ENCODE assay signal across 8 cellular contexts in the genomic region with DNA sequence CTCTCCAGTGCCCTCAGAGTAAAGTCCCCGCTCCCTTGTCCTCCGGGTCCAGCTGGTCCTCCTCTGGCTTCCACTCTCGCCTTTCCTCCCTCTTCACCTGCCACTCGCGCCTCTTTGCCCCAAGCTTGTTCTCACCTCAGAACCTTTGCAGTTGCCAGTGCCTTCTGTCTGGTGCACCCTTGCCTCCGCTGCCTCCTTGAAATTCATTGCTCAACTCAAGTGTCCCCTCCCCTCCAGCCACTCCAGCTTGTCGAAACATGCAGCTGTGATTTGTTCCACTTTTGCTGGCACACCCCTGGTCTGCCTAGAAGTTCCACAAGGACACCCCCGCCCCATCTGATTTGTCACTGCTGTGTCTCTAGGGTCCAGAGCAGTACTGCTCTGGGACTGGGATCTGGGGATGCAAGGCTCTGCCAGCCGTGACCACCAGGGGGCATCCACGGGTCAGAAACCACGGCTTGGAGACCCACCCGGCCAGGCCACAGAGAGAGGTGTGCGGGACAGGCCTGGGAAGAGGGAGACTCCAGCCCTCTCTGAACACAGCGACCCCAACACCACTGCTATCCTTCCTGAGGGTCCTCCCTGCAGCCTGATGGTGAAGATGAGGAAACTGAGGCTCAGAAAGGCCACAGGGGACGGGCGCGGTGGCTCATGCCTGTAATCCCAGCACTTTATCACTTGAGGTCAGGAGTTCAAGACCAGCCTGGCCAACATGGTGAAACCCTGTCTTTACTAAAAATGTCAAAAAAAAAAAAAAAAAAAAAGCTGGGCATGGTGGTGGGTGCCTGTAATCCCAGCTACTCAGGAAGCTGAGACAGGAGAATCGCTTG. TPM values are rescaled to one million over a fixed set of nuclear protein-coding genes. Genes with fewer than 3 reads are reported as not detected.
A peak's percentile ranks its signal among the peaks of the same experiment; 100 is the strongest.
DNase-seq lines count a peak whose midpoint lies in the region; ATAC-seq, FAIRE-seq and TF ChIP-seq lines count a peak whose summit lies in the region.

No MANE protein-coding gene starts in this region.

- H3K4me1 ChIP-seq in H9 (ENCODE audit: insufficient read depth, low read length) (no peaks in the 10 kb centered on the region), HepG2 (ENCODE audit: insufficient read depth, low read length) (no peaks in the 10 kb centered on the region)

- H3K9ac ChIP-seq in H9 (ENCODE audit: extremely low read depth, insufficient read length, low read length) (no peak overlapping the region), HepG2 (ENCODE audit: insufficient read depth, low read depth, low read length) (no peak overlapping the region)

- H3K79me2 ChIP-seq in H9 (ENCODE audit: insufficient read depth, low read length) (no peaks in the 10 kb centered on the region), HepG2 (ENCODE audit: insufficient read depth, low read length) (no peaks in the 10 kb centered on the region)

- H3K27me3 ChIP-seq in H9 (ENCODE audit: insufficient read depth, low read length) (no peaks in the 10 kb centered on the region), HepG2 (ENCODE audit: control insufficient read depth in 1 of 2, insufficient read depth in 2 of 2, low read length in 2 of 2) (no peaks in the 10 kb centered on the region)

- no peaks in the 10 kb centered on the region for H3K36me3 Mint-ChIP-seq in H9 (ENCODE audit: insufficient read depth in 1 of 3, low read depth in 3 of 3)

- CTCF ChIA-PET in HepG2 (lab: Yijun Ruan, JAX; ENCODE audit: low intra/inter-chr PET ratio, low total read pairs), result interaction anchor here (1.4 to 2.8 kb wide), 3 partner anchors 81 to 139 kb away, joined by 9 to 28 read pairs (median 27); no protein-coding TSS in a partner anchor

- ATAC-seq in HepG2 (peak; percentile 99), HG03039 (IDR thresholded peaks at IDR 0.05; ENCODE audit: unreplicated experiment) (no peak)

- no peak overlapping the region for H3T11ph ChIP-seq in H9 (ENCODE audit: low read length)

- H3K14ac ChIP-seq in H9 (ENCODE audit: insufficient read depth, low read length), result no peak overlapping the region

- no peak for DNase-seq in AG09309 (ENCODE audit: low read depth)
- DNase-seq in H9, result peak; percentile 93
- DNase-seq in NCI-H69 (lab: John Stamatoyannopoulos, UW), result peak; percentile 71
- DNase-seq in activated CD4-positive, alpha-beta T cell treated with anti-CD3 and anti-CD28 coated beads, Interleukin-2, amount 50 U/mL, for 4 hours, result peak; percentile 82 to 83
- peak; percentile 58 for DNase-seq in dedifferentiated amniotic fluid mesenchymal stem cell (ENCODE audit: extremely low spot score)
- peak; percentile 51 for DNase-seq in HepG2 (ENCODE audit: low spot score)
- peak; percentile 80 to 90 for DNase-seq in stimulated activated CD4-positive, alpha-beta T cell treated with anti-CD3 and anti-CD28 coated beads, Interleukin-4, amount 100 ng/mL, for 48 hours (ENCODE audit: low read depth in 2 of 2)

- no peak overlapping the region for H4K91ac ChIP-seq in H9 (ENCODE audit: insufficient read length, low read depth, low read length)

- peak; percentile 77 for FAIRE-seq in HepG2 (lab: Jason Lieb, UNC)

- no peak overlapping the region for H3K4me2 ChIP-seq in H9 (ENCODE audit: insufficient read depth, insufficient read length, low read length)
- H3K4me2 ChIP-seq in HepG2 (ENCODE audit: low read depth, low read length), result no peak overlapping the region

- in situ Hi-C loops in HepG2 (cut with HindIII; ENCODE audit: extremely low pct_ligation_motif_present, low pct_unique_long_range_greater_than_20kb), result loop anchor here (5.0 kb wide), 1 partner anchor 135 kb away; no protein-coding TSS in a partner anchor

- H3K9me3 ChIP-seq in H9 (ENCODE audit: control insufficient read depth, low read depth, low read length) (no peaks in the 10 kb centered on the region), HepG2 (ENCODE audit: low read length) (no peaks in the 10 kb centered on the region)

- POLR2A ChIA-PET in HepG2 (lab: Yijun Ruan, JAX), result no interaction called here

- WGBS in H9 (ENCODE audit: extremely low coverage, insufficient read length, low lambda C conversion rate), result no CpG with 5 or more reads among the region's 18 CpGs
- 26% methylated on average over 16 of the region's 18 CpGs for WGBS in HepG2 (ENCODE audit: low lambda C conversion rate)

- no peaks in the 10 kb centered on the region for H3K9me3 Mint-ChIP-seq in H9

- TF ChIP-seq POLR2A in HepG2 (IDR thresholded peaks at IDR 0.05; ENCODE audit: insufficient read depth in 1 of 2, low read depth in 2 of 2, low read length in 2 of 2), result no peak

- H3K4me3 ChIP-seq in AG09309 (ENCODE audit: control insufficient read depth, low read depth, low read length) (no peak overlapping the region), HepG2 (replicated peaks in 1 of 3; ENCODE audit: insufficient read depth in 1 of 3, low read depth in 2 of 3, low read length in 3 of 3) (no peak overlapping the region)

- no peak overlapping the region for H2BK5ac ChIP-seq in H9 (ENCODE audit: insufficient read length, low read length)

- H2BK15ac ChIP-seq in H9 (ENCODE audit: low read depth, low read length), result no peak overlapping the region

- intact Hi-C loops in HepG2 (cut with micrococcal nuclease; ENCODE audit: unreplicated experiment), result loop anchor here (1.0 to 10.0 kb wide), 2 partner anchors 77 to 136 kb away; a partner anchor contains a TSS

- H3K23ac ChIP-seq in H9 (ENCODE audit: insufficient read length, low read depth, low read length), result no peak overlapping the region

- H3K36me3 ChIP-seq in HepG2 (replicated peaks in 1 of 2; ENCODE audit: control insufficient read depth in 1 of 2, insufficient read depth in 2 of 2, low read length in 2 of 2), result no peaks in the 10 kb centered on the region

- H2AK5ac ChIP-seq in H9 (ENCODE audit: insufficient read length, low read length), result no peak overlapping the region

- no peaks in the 10 kb centered on the region for H3K79me1 ChIP-seq in H9 (ENCODE audit: insufficient read depth, low read depth, low read length, poor library complexity, severe bottlenecking)

- no peak overlapping the region for H3K56ac ChIP-seq in H9 (ENCODE audit: insufficient read length, low read depth, low read length)

- H2AFZ ChIP-seq in H9 (ENCODE audit: low read length) (no peak overlapping the region), HepG2 (ENCODE audit: low read length) (no peak overlapping the region)

- no peak overlapping the region for H3K4ac ChIP-seq in H9 (ENCODE audit: low read depth, low read length)

- no peaks in the 10 kb centered on the region for H4K20me1 ChIP-seq in H9 (ENCODE audit: control insufficient read depth, insufficient read depth, insufficient read length)
- no peaks in the 10 kb centered on the region for H4K20me1 ChIP-seq in HepG2 (ENCODE audit: insufficient read depth, low read length)

- no peaks in the 10 kb centered on the region for H3K23me2 ChIP-seq in H9 (ENCODE audit: insufficient read length, low read depth, low read length, poor library complexity, severe bottlenecking)

- no peak overlapping the region for H3K27ac ChIP-seq in H9 (ENCODE audit: insufficient read length, low read depth, low read length)
- H3K27ac ChIP-seq in HepG2 (ENCODE audit: extremely low read length, insufficient read depth, low read length), result no peak overlapping the region

- H2BK12ac ChIP-seq in H9 (ENCODE audit: insufficient read length, low read depth, low read length), result no peak overlapping the region

- peak; percentile 94 for TF ChIP-seq RAD21 in HepG2 (CRISPR knock-in tag; IDR thresholded peaks at IDR 0.05)

- no TSS peak for BruUV-seq in HepG2 (replicated peaks; lab: Mats Ljungman, UMichigan)

- no peak overlapping the region for H4K5ac ChIP-seq in H9 (ENCODE audit: insufficient read length, low read depth, low read length)

- TF ChIP-seq EP300 in HepG2 (IDR thresholded peaks at IDR 0.05; ENCODE audit: low read depth in 2 of 2, low read length in 2 of 2) (no peak), HepG2 (CRISPR knock-in tag; IDR thresholded peaks at IDR 0.05; ENCODE audit: borderline replicate concordance) (no peak)

- TF ChIP-seq CTCF in AG09309 (IDR thresholded peaks at IDR 0.05; ENCODE audit: control insufficient read depth, insufficient read depth, low read depth, low read length, missing control alignments) (peak; percentile 97), H9 (conservative IDR thresholded peaks at IDR 0.05) (peak; percentile 94), HepG2 (CRISPR knock-in tag; IDR thresholded peaks at IDR 0.05) (peak; percentile 98)

- H3K4me1 Mint-ChIP-seq in H9, result peaks cover 2% of the 10 kb centered on the region in 2 experiments; a peak in 1 of 4 replicates

- H3K18ac ChIP-seq in H9 (ENCODE audit: insufficient read length, low read depth, low read length), result no peak overlapping the region

- H4K8ac ChIP-seq in H9 (replicated peaks; ENCODE audit: insufficient read length, low read depth, low read length), result no peak overlapping the region

- peaks cover 6% of the 10 kb centered on the region for H3K27me3 Mint-ChIP-seq in H9 (ENCODE audit: low read depth)

- peak overlapping the region in 1 of 2 experiments; percentile 38; a peak in 2 of 5 replicates for H3K4me3 Mint-ChIP-seq in H9

- H2BK20ac ChIP-seq in H9 (ENCODE audit: low read depth, low read length, poor library complexity, severe bottlenecking), result no peak overlapping the region

- H3K27ac Mint-ChIP-seq in H9, result no peak overlapping the region; a peak in 1 of 7 replicates

- no peak overlapping the region for H2BK120ac ChIP-seq in H9 (ENCODE audit: low read depth, low read length, poor library complexity, severe bottlenecking)

RNA-seq across cellular contexts. Expression of a gene that starts 49.9 kb away (rescaled TPM):
- 30.3 and 37.6 TPM in 2 replicates for total RNA-seq in H9 (2021)
- 43.6 and 46.1 TPM in 2 replicates for total RNA-seq in HepG2 (2016; rRNA removed; fragmentation: Illumina TruSeq; extraction: Trizol)
- total RNA-seq in HepG2 (2016; cell fraction: cytosol; rRNA removed; fragmentation: Illumina TruSeq; extraction: Trizol; ENCODE audit: low read depth), result 20.4 and 22.9 TPM in 2 replicates
- total RNA-seq in HepG2 (2016; cell fraction: insoluble cytoplasmic fraction; rRNA removed; fragmentation: Illumina TruSeq; extraction: Trizol), result 36.0 and 47.3 TPM in 2 replicates
- total RNA-seq in HepG2 (2016; cell fraction: membrane; rRNA removed; fragmentation: Illumina TruSeq; extraction: Trizol), result 32.8 and 39.0 TPM in 2 replicates
- 27.4 and 32.2 TPM in 2 replicates for total RNA-seq in HepG2 (2016; cell fraction: nucleus; rRNA removed; fragmentation: Illumina TruSeq; extraction: Trizol)
- 34.4 and 38.8 TPM in 2 replicates for polyA plus RNA-seq in HepG2 (2011; rRNA removed)
- 36.4 and 38.2 TPM in 2 replicates for polyA plus RNA-seq in HepG2 (2011; cell fraction: cytosol; rRNA removed)
- polyA plus RNA-seq in HepG2 (2011; cell fraction: nucleus; rRNA removed), result 46.2 and 50.3 TPM in 2 replicates
- polyA plus RNA-seq in HepG2 (2012), result 32.0 and 35.2 TPM in 2 replicates
- polyA plus RNA-seq in HepG2 (2016; cell fraction: cytosol; fragmentation: Illumina TruSeq; extraction: Trizol; ENCODE audit: low read depth), result 20.3 and 21.8 TPM in 2 replicates
- 46.9 and 60.8 TPM in 2 replicates for polyA plus RNA-seq in HepG2 (2016; cell fraction: insoluble cytoplasmic fraction; fragmentation: Illumina TruSeq; extraction: Trizol; ENCODE audit: low read depth)
- 31.7 and 32.5 TPM in 2 replicates for polyA plus RNA-seq in HepG2 (2016; cell fraction: membrane; fragmentation: Illumina TruSeq; extraction: Trizol; ENCODE audit: low read depth)
- 54.4 and 56.8 TPM in 2 replicates for polyA plus RNA-seq in HepG2 (2016; cell fraction: nucleus; fragmentation: Illumina TruSeq; extraction: Trizol; ENCODE audit: insufficient read depth, low read depth)
- 46.7 and 67.4 TPM in 2 replicates for polyA minus RNA-seq in HepG2 (2011; rRNA and poly(A)+ RNA removed; ENCODE audit: low replicate concordance)
- polyA minus RNA-seq in HepG2 (2011; cell fraction: cytosol; rRNA and poly(A)+ RNA removed), result 39.7 and 43.0 TPM in 2 replicates
- polyA minus RNA-seq in HepG2 (2011; cell fraction: nucleus; rRNA and poly(A)+ RNA removed), result 20.2 and 35.7 TPM in 2 replicates
